Comparison of ENCODE assay signal across 1 cellular context in genomic region chr18:11851156-11852047, GRCh38.
A peak's percentile ranks its signal among the peaks of the same experiment; 100 is the strongest.
TF ChIP-seq lines count a peak whose summit lies in the region.

TSS of gene CHMP1B (plus strand) at chr18:11851413. CDS start at chr18:11851512, 99 bp downstream.

TF ChIP-seq in GM23338, 12 proteins besides CTCF, POLR2A, EP300 and RAD21:
- no peak for TF ChIP-seq ZNF462 (CRISPR knock-in tag; IDR thresholded peaks at IDR 0.05)
- peak; percentile 81 for TF ChIP-seq POLR2AphosphoS5 (IDR thresholded peaks at IDR 0.05; ENCODE audit: low read depth)
- TF ChIP-seq REST (IDR thresholded peaks at IDR 0.05; ENCODE audit: unreplicated experiment): no peak
- no peak for TF ChIP-seq NANOG (IDR thresholded peaks at IDR 0.05; ENCODE audit: borderline replicate concordance)
- TF ChIP-seq STAT1 (IDR thresholded peaks at IDR 0.05; ENCODE audit: unreplicated experiment): no peak
- TF ChIP-seq EZH2 (IDR thresholded peaks at IDR 0.05; ENCODE audit: low read depth, unreplicated experiment): no peak
- TF ChIP-seq ZNF114 (CRISPR knock-in tag; IDR thresholded peaks at IDR 0.05): no peak
- peak; percentile 80 for TF ChIP-seq ETS1 (IDR thresholded peaks at IDR 0.05)
- TF ChIP-seq ZNF331 (CRISPR knock-in tag; IDR thresholded peaks at IDR 0.05; ENCODE audit: low read depth): no peak
- TF ChIP-seq CREB1 (CRISPR knock-in tag; IDR thresholded peaks at IDR 0.05; ENCODE audit: low read depth): peak; percentile 99
- no peak for TF ChIP-seq EZH2phosphoT487 (IDR thresholded peaks at IDR 0.05; ENCODE audit: unreplicated experiment)
- TF ChIP-seq JUNB (IDR thresholded peaks at IDR 0.05; ENCODE audit: unreplicated experiment): no peak
